13 cellular contexts compared by ENCODE assay signal in the genomic region with DNA sequence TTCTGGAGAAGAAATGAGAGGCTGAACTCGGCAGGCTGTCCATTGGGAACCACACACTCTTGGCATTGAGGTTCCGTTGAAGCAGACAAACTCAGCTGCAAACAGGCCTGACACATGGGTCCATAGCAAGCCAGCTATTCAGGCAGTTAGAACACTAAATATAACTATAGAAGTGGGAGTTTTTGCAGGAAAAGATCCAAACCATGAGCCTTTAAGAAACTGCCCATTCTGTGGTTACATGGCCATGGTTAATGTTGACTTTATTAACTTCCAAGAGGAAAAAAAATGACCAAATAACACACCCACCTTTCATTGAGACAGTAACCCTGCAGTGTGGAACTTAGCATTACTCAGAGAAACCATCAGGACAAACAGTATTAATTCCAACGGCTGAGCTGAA.
DNase-seq lines count a peak whose midpoint lies in the region; ATAC-seq and TF ChIP-seq lines count a peak whose summit lies in the region.
"Had no signal": no experiment of that assay in that cellular context is flagged by ENCODE, and none has a peak within 500 bp of the region (broad histone marks: within the 10 kb centered on the region; RNA-seq: fewer than 3 reads in every experiment).

No MANE protein-coding gene starts in this region.

- H3K9ac ChIP-seq in adipocyte (ENCODE audit: low read length) (peak overlapping the region; percentile 64), H9 (ENCODE audit: extremely low read depth, insufficient read length, low read length) (no peak overlapping the region)

- H3K27ac ChIP-seq in H9 (ENCODE audit: insufficient read length, low read depth, low read length) = no peak overlapping the region
- no peak overlapping the region for H3K27ac ChIP-seq in tibial nerve

- TF ChIP-seq EP300 in tibial nerve (IDR thresholded peaks at IDR 0.05) = no peak

- no peak overlapping the region for H4K8ac ChIP-seq in H9 (replicated peaks; ENCODE audit: insufficient read length, low read depth, low read length)

- H3K23me2 ChIP-seq in H9 (ENCODE audit: insufficient read length, low read depth, low read length, poor library complexity, severe bottlenecking) = no peaks in the 10 kb centered on the region

- H3K36me3 ChIP-seq in adipocyte (ENCODE audit: control insufficient read depth, insufficient read depth, low read length, severe bottlenecking) = peaks cover 8% of the 10 kb centered on the region
- no peaks in the 10 kb centered on the region for H3K36me3 ChIP-seq in tibial nerve
- H3K36me3 ChIP-seq: adrenal gland had no signal

- no peak overlapping the region for H2BK5ac ChIP-seq in H9 (ENCODE audit: insufficient read length, low read length)

- no peaks in the 10 kb centered on the region for H4K20me1 ChIP-seq in H9 (ENCODE audit: control insufficient read depth, insufficient read depth, insufficient read length)

- H3K79me1 ChIP-seq in H9 (ENCODE audit: insufficient read depth, low read depth, low read length, poor library complexity, severe bottlenecking) = no peaks in the 10 kb centered on the region

- ATAC-seq in GM21786 (IDR thresholded peaks at IDR 0.05; ENCODE audit: unreplicated experiment) = no peak

- no peak overlapping the region for H2BK12ac ChIP-seq in H9 (ENCODE audit: insufficient read length, low read depth, low read length)

- H3K79me2 ChIP-seq in H9 (ENCODE audit: insufficient read depth, low read length) = no peaks in the 10 kb centered on the region

- no peak overlapping the region for H2BK20ac ChIP-seq in H9 (ENCODE audit: low read depth, low read length, poor library complexity, severe bottlenecking)

- no peaks in the 10 kb centered on the region; the same call in 1 of the 2 replicates for H3K27me3 Mint-ChIP-seq in H9 (ENCODE audit: low read depth)
- H3K27me3 Mint-ChIP-seq: progenitor cell of endocrine pancreas had no signal

- no peak overlapping the region for H2AK5ac ChIP-seq in H9 (ENCODE audit: insufficient read length, low read length)

- H3K14ac ChIP-seq in H9 (ENCODE audit: insufficient read depth, low read length) = no peak overlapping the region

- no peak overlapping the region for H2BK120ac ChIP-seq in H9 (ENCODE audit: low read depth, low read length, poor library complexity, severe bottlenecking)

- H3K27me3 ChIP-seq in adipocyte (replicated peaks; ENCODE audit: control insufficient read depth, insufficient read depth, low read length) (no peaks in the 10 kb centered on the region), H9 (ENCODE audit: insufficient read depth, low read length) (no peaks in the 10 kb centered on the region), tibial nerve (no peaks in the 10 kb centered on the region)
- H3K27me3 ChIP-seq: adrenal gland had no signal

- H3K23ac ChIP-seq in H9 (ENCODE audit: insufficient read length, low read depth, low read length) = no peak overlapping the region

- no peak for TF ChIP-seq CTCF in foreskin fibroblast (IDR thresholded peaks at IDR 0.05; ENCODE audit: low read depth, low read length)
- no peak for TF ChIP-seq CTCF in H9 (conservative IDR thresholded peaks at IDR 0.05)
- no peak for TF ChIP-seq CTCF in tibial nerve (IDR thresholded peaks at IDR 0.05)

- H3K4me1 ChIP-seq in adipocyte (ENCODE audit: control insufficient read depth, insufficient read depth, low read length) = peaks cover 70% of the 10 kb centered on the region
- H3K4me1 ChIP-seq in H9 (ENCODE audit: insufficient read depth, low read length) = no peaks in the 10 kb centered on the region
- H3K4me1 ChIP-seq in tibial nerve = peaks cover 0 to 32% (median 9%) of the 10 kb centered on the region in 4 donors

- H3K4me3 ChIP-seq in adipocyte (ENCODE audit: low read length) = peak overlapping the region; percentile 46
- no peak overlapping the region for H3K4me3 ChIP-seq in foreskin fibroblast (ENCODE audit: low read depth in 1 of 2, low read length in 2 of 2)
- H3K4me3 ChIP-seq in skeletal muscle cell (ENCODE audit: low read depth, low read length) = no peak overlapping the region
- no peak overlapping the region for H3K4me3 ChIP-seq in tibial nerve
- H3K4me3 ChIP-seq: adrenal gland had no signal

- H3K9me3 Mint-ChIP-seq in H9 = no peaks in the 10 kb centered on the region

- H3K4me1 Mint-ChIP-seq in H9 = no peaks in the 10 kb centered on the region

- H3K4ac ChIP-seq in H9 (ENCODE audit: low read depth, low read length) = no peak overlapping the region

- H3T11ph ChIP-seq in H9 (ENCODE audit: low read length) = no peak overlapping the region

- WGBS in H9 (ENCODE audit: extremely low coverage, insufficient read length, low lambda C conversion rate) = no CpG with 5 or more reads among the region's 3 CpGs
- 35 to 38% methylated on average over 3 of the region's 3 CpGs for WGBS in tibial nerve, 2 donors

- DNase-seq in EL (peak; percentile 72), adipocyte (ENCODE audit: low read depth) (peak; percentile 42), foreskin fibroblast (peak; percentile 31 to 43), skeletal muscle cell (ENCODE audit: low read depth) (peak; percentile 69), H9 (no peak), NCI-H226 (no peak), tibial nerve (ENCODE audit: low spot score in 2 of 2) (no peak)
- DNase-seq: activated CD8-positive, alpha-beta memory T cell treated with anti-CD3 and anti-CD28 coated beads, Interleukin-2, amount 50 U/mL, for 48 hours; adrenal gland; erythroblast; NCI-H1930 had no signal

- TF ChIP-seq POLR2A in tibial nerve (IDR thresholded peaks at IDR 0.05) = no peak

- no peak overlapping the region for H3K27ac Mint-ChIP-seq in H9
- H3K27ac Mint-ChIP-seq: progenitor cell of endocrine pancreas had no signal

- H3K9me3 ChIP-seq in adipocyte (ENCODE audit: control insufficient read depth, low read length) (no peaks in the 10 kb centered on the region), H9 (ENCODE audit: control insufficient read depth, low read depth, low read length) (no peaks in the 10 kb centered on the region), tibial nerve (no peaks in the 10 kb centered on the region)
- H3K9me3 ChIP-seq: adrenal gland had no signal

- H3K36me3 Mint-ChIP-seq in H9 (ENCODE audit: insufficient read depth in 1 of 3, low read depth in 3 of 3) = no peaks in the 10 kb centered on the region

- H3K18ac ChIP-seq in H9 (ENCODE audit: insufficient read length, low read depth, low read length) = no peak overlapping the region

- H2AFZ ChIP-seq in H9 (ENCODE audit: low read length) = no peak overlapping the region

- H4K91ac ChIP-seq in H9 (ENCODE audit: insufficient read length, low read depth, low read length) = no peak overlapping the region

- no peak overlapping the region for H3K4me2 ChIP-seq in H9 (ENCODE audit: insufficient read depth, insufficient read length, low read length)

- H3K56ac ChIP-seq in H9 (ENCODE audit: insufficient read length, low read depth, low read length) = no peak overlapping the region

- H2BK15ac ChIP-seq in H9 (ENCODE audit: low read depth, low read length) = no peak overlapping the region

- H3K4me3 Mint-ChIP-seq in H9 = no peak overlapping the region

- no peak overlapping the region for H4K5ac ChIP-seq in H9 (ENCODE audit: insufficient read length, low read depth, low read length)

Comparison
In these comparisons a context has a peak if more than half of its experiments do, and no peak if none do; other contexts are left out.
1. DNase-seq: peak in EL (single experiment), adipocyte (single experiment), foreskin fibroblast (2 of 2) and skeletal muscle cell (single experiment); none in H9 (single experiment), NCI-H226 (single experiment) and tibial nerve (0 of 2).